In genomic region chr9:36101916-36102741, GRCh38 we compare ENCODE assay signal across 10 cellular contexts. TPM values are rescaled to one million over a fixed set of nuclear protein-coding genes. Genes with fewer than 3 reads are reported as not detected.
DNase-seq lines count a peak whose midpoint lies in the region; ATAC-seq and TF ChIP-seq lines count a peak whose summit lies in the region.
"Had no signal": no experiment of that assay in that cellular context is flagged by ENCODE, and none has a peak within 500 bp of the region (broad histone marks: within the 10 kb centered on the region; RNA-seq: fewer than 3 reads in every experiment).

No MANE protein-coding gene starts in this region.

- H3K9me3 Mint-ChIP-seq in activated naive CD8-positive, alpha-beta T cell treated with anti-CD3 and anti-CD28 coated beads, Interleukin-2, amount 50 U/mL, for 24 hours = no peaks in the 10 kb centered on the region
- no peaks in the 10 kb centered on the region for H3K9me3 Mint-ChIP-seq in activated naive CD8-positive, alpha-beta T cell treated with anti-CD3 and anti-CD28 coated beads for 36 hours
- no peaks in the 10 kb centered on the region for H3K9me3 Mint-ChIP-seq in activated T-helper 17 cell treated with anti-CD3 and anti-CD28 coated beads, Interleukin-2, amount 50 U/mL, for 72 hours
- H3K9me3 Mint-ChIP-seq: natural killer cell had no signal

- H3K36me3 Mint-ChIP-seq in activated naive CD8-positive, alpha-beta T cell treated with anti-CD3 and anti-CD28 coated beads, Interleukin-2, amount 50 U/mL, for 24 hours (ENCODE audit: low read depth) = no peaks in the 10 kb centered on the region
- H3K36me3 Mint-ChIP-seq in activated naive CD8-positive, alpha-beta T cell treated with anti-CD3 and anti-CD28 coated beads for 36 hours = no peaks in the 10 kb centered on the region
- no peaks in the 10 kb centered on the region for H3K36me3 Mint-ChIP-seq in activated T-helper 17 cell treated with anti-CD3 and anti-CD28 coated beads, Interleukin-2, amount 50 U/mL, for 72 hours (ENCODE audit: low read depth)
- H3K36me3 Mint-ChIP-seq: natural killer cell had no signal

- intact Hi-C loops in uterus (cut with DNase I; ENCODE audit: low total_unique reads) = loop anchor here (10.0 kb wide), 1 partner anchor 63 kb away; the partner anchor contains the start of gene CCIN

- H3K4me1 Mint-ChIP-seq in activated naive CD8-positive, alpha-beta T cell treated with anti-CD3 and anti-CD28 coated beads, Interleukin-2, amount 50 U/mL, for 24 hours = peaks cover 8% of the 10 kb centered on the region
- H3K4me1 Mint-ChIP-seq in activated naive CD8-positive, alpha-beta T cell treated with anti-CD3 and anti-CD28 coated beads for 36 hours = peaks cover 7% of the 10 kb centered on the region
- H3K4me1 Mint-ChIP-seq in activated T-helper 17 cell treated with anti-CD3 and anti-CD28 coated beads, Interleukin-2, amount 50 U/mL, for 72 hours = no peaks in the 10 kb centered on the region

- TF ChIP-seq CTCF in uterus (IDR thresholded peaks at IDR 0.05) = no peak

- ATAC-seq in activated naive CD8-positive, alpha-beta T cell treated with anti-CD3 and anti-CD28 coated beads, Interleukin-2, amount 50 U/mL, for 24 hours = peak; percentile 26
- ATAC-seq in activated T-helper 17 cell treated with anti-CD3 and anti-CD28 coated beads, Interleukin-2, amount 50 U/mL, for 72 hours (replicated peaks) = no peak

- H3K4me3 Mint-ChIP-seq in activated naive CD8-positive, alpha-beta T cell treated with anti-CD3 and anti-CD28 coated beads, Interleukin-2, amount 50 U/mL, for 24 hours = no peak overlapping the region
- no peak overlapping the region for H3K4me3 Mint-ChIP-seq in activated naive CD8-positive, alpha-beta T cell treated with anti-CD3 and anti-CD28 coated beads for 36 hours
- H3K4me3 Mint-ChIP-seq in activated T-helper 17 cell treated with anti-CD3 and anti-CD28 coated beads, Interleukin-2, amount 50 U/mL, for 72 hours = no peak overlapping the region
- H3K4me3 Mint-ChIP-seq: natural killer cell had no signal

- no peak for TF ChIP-seq POLR2A in uterus (IDR thresholded peaks at IDR 0.05)

- no peak overlapping the region for H3K4me3 ChIP-seq in uterus
- H3K4me3 ChIP-seq: BLaER1 had no signal

- no peaks in the 10 kb centered on the region for H3K27me3 Mint-ChIP-seq in activated naive CD8-positive, alpha-beta T cell treated with anti-CD3 and anti-CD28 coated beads, Interleukin-2, amount 50 U/mL, for 24 hours
- H3K27me3 Mint-ChIP-seq in activated naive CD8-positive, alpha-beta T cell treated with anti-CD3 and anti-CD28 coated beads for 36 hours = no peaks in the 10 kb centered on the region
- no peaks in the 10 kb centered on the region for H3K27me3 Mint-ChIP-seq in activated T-helper 17 cell treated with anti-CD3 and anti-CD28 coated beads, Interleukin-2, amount 50 U/mL, for 72 hours

- no peak overlapping the region for H3K27ac Mint-ChIP-seq in activated naive CD8-positive, alpha-beta T cell treated with anti-CD3 and anti-CD28 coated beads, Interleukin-2, amount 50 U/mL, for 24 hours
- H3K27ac Mint-ChIP-seq in activated naive CD8-positive, alpha-beta T cell treated with anti-CD3 and anti-CD28 coated beads for 36 hours = no peak overlapping the region
- peak overlapping the region; percentile 12 for H3K27ac Mint-ChIP-seq in activated T-helper 17 cell treated with anti-CD3 and anti-CD28 coated beads, Interleukin-2, amount 50 U/mL, for 72 hours

- H3K4me1 ChIP-seq in uterus = no peaks in the 10 kb centered on the region
- H3K4me1 ChIP-seq: BLaER1 had no signal

- H3K9me3 ChIP-seq in uterus = no peaks in the 10 kb centered on the region
- H3K9me3 ChIP-seq: BLaER1 had no signal

- no peak for DNase-seq in activated naive CD8-positive, alpha-beta T cell treated with anti-CD3 and anti-CD28 coated beads, Interleukin-2, amount 50 U/mL, for 24 hours
- no peak for DNase-seq in activated naive CD8-positive, alpha-beta T cell treated with anti-CD3 and anti-CD28 coated beads for 36 hours
- DNase-seq in islet precursor cell (peak; percentile 93), uterus (peak; percentile 20 to 35), hippocampal formation (lab: John Stamatoyannopoulos, UW) (no peak), NCI-H1105 treated with DMSO at 0.1 percent for 48 hours (lab: John Stamatoyannopoulos, UW) (no peak), cerebellum (ENCODE audit: low spot score) (no peak)

- H3K27ac ChIP-seq in uterus = peak overlapping the region; percentile 54
- H3K27ac ChIP-seq: BLaER1 had no signal

- no peaks in the 10 kb centered on the region for H3K36me3 ChIP-seq in uterus

- no peaks in the 10 kb centered on the region for H3K27me3 ChIP-seq in uterus
- H3K27me3 ChIP-seq: BLaER1 had no signal

RNA-seq across cellular contexts. Expression of gene GLIPR2, which starts 34.4 kb away (rescaled TPM):
- total RNA-seq in activated naive CD8-positive, alpha-beta T cell treated with anti-CD3 and anti-CD28 coated beads for 36 hours = 1 to 10 TPM; 5.3 to 6.6 TPM
- 10 to 100 TPM; 10.2 to 10.7 TPM for total RNA-seq in activated T-helper 17 cell treated with anti-CD3 and anti-CD28 coated beads, Interleukin-2, amount 50 U/mL, for 72 hours
- 100 to 1,000 TPM in 1 of 4 donors, 10 to 100 TPM in 3; 25.6 to 109 (median 60.8) TPM for total RNA-seq in uterus
- 13.0 TPM for total RNA-seq in cerebellum

Comparison
In these comparisons a context has a peak if more than half of its experiments do, and no peak if none do; other contexts are left out.
1. DNase-seq: peak in islet precursor cell (single experiment) and uterus (2 of 2); none in activated naive CD8-positive, alpha-beta T cell treated with anti-CD3 and anti-CD28 coated beads, Interleukin-2, amount 50 U/mL, for 24 hours (single experiment), activated naive CD8-positive, alpha-beta T cell treated with anti-CD3 and anti-CD28 coated beads for 36 hours (single experiment), hippocampal formation (0 of 2), NCI-H1105 treated with DMSO at 0.1 percent for 48 hours (single experiment) and cerebellum (single experiment).